Comparison of ENCODE assay signal across 21 cellular contexts in the genomic region with DNA sequence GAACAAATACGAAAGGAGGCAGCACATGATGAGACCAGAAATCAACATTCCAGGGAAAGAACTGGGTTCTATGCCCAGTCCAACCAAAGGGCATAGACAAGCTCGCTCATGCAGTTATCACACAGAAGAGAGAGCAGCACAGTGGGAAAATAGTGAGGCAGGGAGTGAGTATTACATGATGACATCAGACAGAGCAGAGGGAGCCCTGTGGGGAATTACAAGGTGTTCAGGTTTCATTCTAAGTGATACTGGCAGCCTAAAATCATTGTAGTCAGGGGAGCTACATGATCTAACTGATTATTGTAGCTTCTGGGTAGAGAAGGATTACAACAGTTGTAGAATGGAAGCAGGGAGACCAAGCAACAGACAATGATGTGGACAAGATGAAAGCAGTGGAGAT.
"Had no signal": no experiment of that assay in that cellular context is flagged by ENCODE, and none has a peak within 500 bp of the region (broad histone marks: within the 10 kb centered on the region; RNA-seq: fewer than 3 reads in every experiment).

No MANE protein-coding gene starts in this region.

- DNase-seq: activated CD4-positive, alpha-beta memory T cell treated with anti-CD3 and anti-CD28 coated beads, Interleukin-2, amount 10 ng/mL, durations not matched to agents 7 days and 5 days; activated CD4-positive, alpha-beta T cell treated with anti-CD3 and anti-CD28 coated beads for 4 hours; activated naive CD4-positive, alpha-beta T cell; activated T-cell treated with anti-CD3 and anti-CD28 coated beads, Interleukin-2, amount 50 U/mL, for 1 hour; cerebellar nuclear complex; effector CD4-positive, alpha-beta T cell; immature natural killer cell; kidney glomerular epithelial cell; left ventricle myocardium superior; mesendoderm; naive thymus-derived CD4-positive, alpha-beta T cell; right cardiac atrium; stimulated activated CD4-positive, alpha-beta T cell treated with anti-CD3 and anti-CD28 coated beads, Interleukin-4, amount 100 ng/mL, for 1 hour; T-cell; testis; upper lobe of right lung had no signal

- H2AFZ ChIP-seq: neural progenitor cell had no signal

- H3K27ac ChIP-seq: ascending aorta, esophagus muscularis mucosa, neural progenitor cell, prostate gland, skin epidermis, testis, upper lobe of right lung had no signal

- H3K4me3 ChIP-seq: ascending aorta, esophagus muscularis mucosa, neural progenitor cell, prostate gland, skin epidermis, testis, upper lobe of right lung had no signal

- H3K9me3 ChIP-seq: ascending aorta, esophagus muscularis mucosa, prostate gland, testis, upper lobe of right lung had no signal

- H3K9ac ChIP-seq: neural progenitor cell had no signal

- H3K4me1 ChIP-seq: ascending aorta, esophagus muscularis mucosa, prostate gland, testis had no signal

- H3K36me3 ChIP-seq: ascending aorta, esophagus muscularis mucosa, neural progenitor cell, prostate gland, upper lobe of right lung had no signal

- H3K4me2 ChIP-seq: neural progenitor cell had no signal

- H3K27me3 ChIP-seq: ascending aorta, esophagus muscularis mucosa, neural progenitor cell, testis, upper lobe of right lung had no signal
